In genomic region chr17:62718420-62718819, GRCh38 we compare ENCODE assay signal across 10 cellular contexts.
DNase-seq lines count a peak whose midpoint lies in the region; ATAC-seq lines count a peak whose summit lies in the region.
"Had no signal": no experiment of that assay in that cellular context is flagged by ENCODE, and none has a peak within 500 bp of the region (broad histone marks: within the 10 kb centered on the region; RNA-seq: fewer than 3 reads in every experiment).

No MANE protein-coding gene starts in this region.

- peak; percentile 21 to 58 for ATAC-seq in activated CD4-positive, CD25-positive, alpha-beta regulatory T cell treated with anti-CD3 and anti-CD28 coated beads, Interleukin-2, amount 50 U/mL, for 24 hours
- ATAC-seq in GM18868 (IDR thresholded peaks at IDR 0.05; ENCODE audit: unreplicated experiment) (no peak), HG03457 (IDR thresholded peaks at IDR 0.05; ENCODE audit: unreplicated experiment) (no peak)

- no peak for DNase-seq in activated CD4-positive, CD25-positive, alpha-beta regulatory T cell (lab: John Stamatoyannopoulos, UW)
- DNase-seq in GM03348 (ENCODE audit: low spot score) = peak; percentile 45
- peak; percentile 97 for DNase-seq in amniotic epithelial cell (ENCODE audit: low read depth)
- DNase-seq in kidney tubule cell (ENCODE audit: low spot score) = peak; percentile 91
- no peak for DNase-seq in RKO (ENCODE audit: low spot score)
- DNase-seq: 8988T, RPMI8226 had no signal

Comparison
In these comparisons a context has a peak if more than half of its experiments do, and no peak if none do; other contexts are left out.
1. ATAC-seq: peak in activated CD4-positive, CD25-positive, alpha-beta regulatory T cell treated with anti-CD3 and anti-CD28 coated beads, Interleukin-2, amount 50 U/mL, for 24 hours (2 of 2); none in GM18868 (single experiment) and HG03457 (single experiment).
2. DNase-seq: peak in GM03348 (single experiment), amniotic epithelial cell (single experiment) and kidney tubule cell (single experiment); none in activated CD4-positive, CD25-positive, alpha-beta regulatory T cell (0 of 4) and RKO (single experiment).